In genomic region chr11:59857444-59858434, GRCh38 we compare ENCODE assay signal across 14 cellular contexts. TPM values are rescaled to one million over a fixed set of nuclear protein-coding genes. Genes with fewer than 3 reads are reported as not detected.
DNase-seq lines count a peak whose midpoint lies in the region; ATAC-seq, FAIRE-seq and TF ChIP-seq lines count a peak whose summit lies in the region.
"Had no signal": no experiment of that assay in that cellular context is flagged by ENCODE, and none has a peak within 500 bp of the region (broad histone marks: within the 10 kb centered on the region; RNA-seq: fewer than 3 reads in every experiment).

No MANE protein-coding gene starts in this region.

- peak; percentile 25 for DNase-seq in activated naive CD4-positive, alpha-beta T cell treated with anti-CD3 and anti-CD28 coated beads for 36 hours
- no peak for DNase-seq in activated naive CD4-positive, alpha-beta T cell treated with anti-CD3 and anti-CD28 coated beads, Interleukin-2, amount 50 U/mL, for 16 hours
- DNase-seq in RCC 7860 (ENCODE audit: low spot score) (peak; percentile 39), smooth muscle cell (lab: John Stamatoyannopoulos, UW; ENCODE audit: unreplicated experiment) (no peak)
- no peak for DNase-seq in effector memory CD8-positive, alpha-beta T cell
- DNase-seq: activated effector memory CD4-positive, alpha-beta T cell treated with anti-CD3 and anti-CD28 coated beads, Interleukin-2, amount 50 U/mL, for 16 hours; Right ventricle myocardium superior had no signal

- H3K36me3 Mint-ChIP-seq in activated naive CD4-positive, alpha-beta T cell treated with anti-CD3 and anti-CD28 coated beads for 36 hours (ENCODE audit: low read depth): no peaks in the 10 kb centered on the region
- H3K36me3 Mint-ChIP-seq in effector memory CD8-positive, alpha-beta T cell (ENCODE audit: insufficient read depth): no peaks in the 10 kb centered on the region
- H3K36me3 Mint-ChIP-seq: memory B cell had no signal

- H3K27ac Mint-ChIP-seq in activated naive CD4-positive, alpha-beta T cell treated with anti-CD3 and anti-CD28 coated beads for 36 hours: peak overlapping the region; percentile 54
- peak overlapping the region in 1 of 2 donors; percentile 26 for H3K27ac Mint-ChIP-seq in effector memory CD8-positive, alpha-beta T cell
- H3K27ac Mint-ChIP-seq: memory B cell had no signal

- peak overlapping the region; percentile 45 for H3K27ac ChIP-seq in smooth muscle cell (ENCODE audit: low read depth)
- H3K27ac ChIP-seq: BLaER1 treated with 17β-estradiol and CSF1 and Interleukin-3, amounts not matched to agents 10 nM and 100 nM; esophagus muscularis mucosa had no signal

- H4K20me1 ChIP-seq in smooth muscle cell (ENCODE audit: low read depth): no peaks in the 10 kb centered on the region
- H4K20me1 ChIP-seq: BLaER1 treated with 17β-estradiol and CSF1 and Interleukin-3, amounts not matched to agents 10 nM and 100 nM had no signal

- no peak for FAIRE-seq in RCC 7860 (lab: Jason Lieb, UNC)

- H3K9me3 Mint-ChIP-seq in activated naive CD4-positive, alpha-beta T cell treated with anti-CD3 and anti-CD28 coated beads for 36 hours: no peaks in the 10 kb centered on the region
- no peaks in the 10 kb centered on the region for H3K9me3 Mint-ChIP-seq in effector memory CD8-positive, alpha-beta T cell
- H3K9me3 Mint-ChIP-seq: memory B cell had no signal

- CTCF ChIA-PET in activated naive CD4-positive, alpha-beta T cell treated with anti-CD3 and anti-CD28 coated beads for 36 hours (lab: Charles Lee): interaction anchor here (0.9 kb wide), 1 partner anchor 47 kb away, joined by 4 read pairs; the partner anchor contains the start of gene MRPL16

- H3K4me1 Mint-ChIP-seq in activated naive CD4-positive, alpha-beta T cell treated with anti-CD3 and anti-CD28 coated beads for 36 hours (ENCODE audit: low read depth): peaks cover 12% of the 10 kb centered on the region
- peaks cover 11 to 15% of the 10 kb centered on the region in 2 donors for H3K4me1 Mint-ChIP-seq in effector memory CD8-positive, alpha-beta T cell (ENCODE audit: low read depth in 2 of 2)
- H3K4me1 Mint-ChIP-seq: memory B cell had no signal

- H3K4me3 ChIP-seq in smooth muscle cell: no peak overlapping the region
- H3K4me3 ChIP-seq: BLaER1 treated with 17β-estradiol and CSF1 and Interleukin-3, amounts not matched to agents 10 nM and 100 nM; esophagus muscularis mucosa had no signal

- H3K4me1 ChIP-seq in smooth muscle cell (ENCODE audit: low read depth): no peaks in the 10 kb centered on the region
- H3K4me1 ChIP-seq: esophagus muscularis mucosa had no signal

- H3K27me3 Mint-ChIP-seq in activated naive CD4-positive, alpha-beta T cell treated with anti-CD3 and anti-CD28 coated beads for 36 hours (ENCODE audit: low read depth): peaks cover 13% of the 10 kb centered on the region
- peaks cover 9 to 20% of the 10 kb centered on the region in 2 donors for H3K27me3 Mint-ChIP-seq in effector memory CD8-positive, alpha-beta T cell

- H3K79me2 ChIP-seq in smooth muscle cell (ENCODE audit: low read depth): no peaks in the 10 kb centered on the region

- TF ChIP-seq CTCF in smooth muscle cell (IDR thresholded peaks at IDR 0.05; ENCODE audit: borderline replicate concordance, insufficient read depth, poor library complexity, severe bottlenecking): no peak

- H2AFZ ChIP-seq in smooth muscle cell (ENCODE audit: low read depth): no peak overlapping the region

- no peaks in the 10 kb centered on the region for H3F3A ChIP-seq in smooth muscle cell (ENCODE audit: low read depth)

- H3K36me3 ChIP-seq in smooth muscle cell (ENCODE audit: low read depth): no peaks in the 10 kb centered on the region
- H3K36me3 ChIP-seq: BLaER1 treated with 17β-estradiol and CSF1 and Interleukin-3, amounts not matched to agents 10 nM and 100 nM; esophagus muscularis mucosa had no signal

- intact Hi-C loops in activated naive CD4-positive, alpha-beta T cell treated with anti-CD3 and anti-CD28 coated beads for 36 hours (cut with micrococcal nuclease): loop anchor here (2.0 to 5.0 kb wide), 2 partner anchors 35 to 45 kb away; partner anchors contain the start of gene MRPL16

- no peak overlapping the region for H3K4me3 Mint-ChIP-seq in activated naive CD4-positive, alpha-beta T cell treated with anti-CD3 and anti-CD28 coated beads for 36 hours
- H3K4me3 Mint-ChIP-seq in effector memory CD8-positive, alpha-beta T cell: peak overlapping the region in 1 of 2 donors; percentile 23
- H3K4me3 Mint-ChIP-seq: memory B cell had no signal

- ATAC-seq in effector memory CD8-positive, alpha-beta T cell (replicated peaks): peak; percentile 45
- no peak for ATAC-seq in GM21825 (IDR thresholded peaks at IDR 0.05; ENCODE audit: unreplicated experiment)
- no peak for ATAC-seq in GM19351 (IDR thresholded peaks at IDR 0.05; ENCODE audit: unreplicated experiment)
- ATAC-seq in HG02970 (IDR thresholded peaks at IDR 0.05; ENCODE audit: low FRiP score, unreplicated experiment): no peak

- no peak overlapping the region for H3K9ac ChIP-seq in smooth muscle cell (ENCODE audit: low read depth)
- H3K9ac ChIP-seq: BLaER1 treated with 17β-estradiol and CSF1 and Interleukin-3, amounts not matched to agents 10 nM and 100 nM had no signal

- no peak overlapping the region for H3K4me2 ChIP-seq in smooth muscle cell

- H3K9me3 ChIP-seq in smooth muscle cell (replicated peaks; ENCODE audit: low read depth): no peaks in the 10 kb centered on the region
- H3K9me3 ChIP-seq: BLaER1 treated with 17β-estradiol and CSF1 and Interleukin-3, amounts not matched to agents 10 nM and 100 nM; esophagus muscularis mucosa had no signal

- WGBS in smooth muscle cell (ENCODE audit: low lambda C conversion rate): 58% methylated on average over 10 of the region's 10 CpGs

- no peaks in the 10 kb centered on the region for H3K27me3 ChIP-seq in smooth muscle cell (ENCODE audit: low read depth)
- H3K27me3 ChIP-seq: BLaER1 treated with 17β-estradiol and CSF1 and Interleukin-3, amounts not matched to agents 10 nM and 100 nM; esophagus muscularis mucosa had no signal

RNA-seq across cellular contexts. Expression of gene TCN1, which starts 8.5 kb away (rescaled TPM):
- not detected for total RNA-seq in activated naive CD4-positive, alpha-beta T cell treated with anti-CD3 and anti-CD28 coated beads for 36 hours
- total RNA-seq in smooth muscle cell: 4.3 and 11.1 TPM in 2 replicates
- not detected in 2 replicates for polyA plus RNA-seq in smooth muscle cell
- total RNA-seq: Right ventricle myocardium superior had no signal

RNA-seq across cellular contexts. Expression of gene CBLIF, which starts 12.4 kb away (rescaled TPM):
- total RNA-seq in activated naive CD4-positive, alpha-beta T cell treated with anti-CD3 and anti-CD28 coated beads for 36 hours: not detected
- total RNA-seq in smooth muscle cell: not detected in 2 replicates
- not detected in 2 replicates for polyA plus RNA-seq in smooth muscle cell
- total RNA-seq: esophagus muscularis mucosa, Right ventricle myocardium superior, ureter had no signal

RNA-seq across cellular contexts. Expression of gene OOSP3, which starts 20.8 kb away (rescaled TPM):
- total RNA-seq in activated naive CD4-positive, alpha-beta T cell treated with anti-CD3 and anti-CD28 coated beads for 36 hours: not detected
- not detected in 2 replicates for total RNA-seq in smooth muscle cell
- not detected in 2 replicates for polyA plus RNA-seq in smooth muscle cell
- total RNA-seq: esophagus muscularis mucosa, Right ventricle myocardium superior, ureter had no signal

RNA-seq across cellular contexts. Expression of gene MRPL16, which starts 47.2 kb away (rescaled TPM):
- 10 to 100 TPM; 59.5 to 63.2 TPM for total RNA-seq in activated naive CD4-positive, alpha-beta T cell treated with anti-CD3 and anti-CD28 coated beads for 36 hours
- 23.7 and 32.9 TPM in 2 replicates for total RNA-seq in smooth muscle cell
- 45.7 and 48.9 TPM in 2 replicates for polyA plus RNA-seq in smooth muscle cell

Comparison
In these comparisons a context has a peak if more than half of its experiments do, and no peak if none do; other contexts are left out.
1. DNase-seq: peak in activated naive CD4-positive, alpha-beta T cell treated with anti-CD3 and anti-CD28 coated beads for 36 hours (single experiment) and RCC 7860 (single experiment); none in activated naive CD4-positive, alpha-beta T cell treated with anti-CD3 and anti-CD28 coated beads, Interleukin-2, amount 50 U/mL, for 16 hours (single experiment), effector memory CD8-positive, alpha-beta T cell (0 of 3) and smooth muscle cell (single experiment).